Comparison of ENCODE assay signal across 17 cellular contexts in genomic region chr13:78786399-78786879, GRCh38.
"Had no signal": no experiment of that assay in that cellular context is flagged by ENCODE, and none has a peak within 500 bp of the region (broad histone marks: within the 10 kb centered on the region; RNA-seq: fewer than 3 reads in every experiment).

No MANE protein-coding gene starts in this region.

- H3K4me1 ChIP-seq: body of pancreas, gastroesophageal sphincter, tibial nerve had no signal

- H3K4me1 Mint-ChIP-seq: activated B cell treated with CpG ODN at 0.5 μM for 24 hours; activated naive CD4-positive, alpha-beta T cell treated with anti-CD3 and anti-CD28 coated beads, Interleukin-2, amount 50 U/mL, for 24 hours; central memory CD8-positive, alpha-beta T cell; stimulated activated memory B cell treated with anti-CD40 and anti-IgM and Interleukin-4, amounts not matched to agents 10 μg/mL and 1 μg/mL and 100 μg/mL, for 72 hours had no signal

- H3K4me3 ChIP-seq: body of pancreas, gastroesophageal sphincter, hepatocyte, tibial nerve had no signal

- H3K4me3 Mint-ChIP-seq: activated B cell treated with CpG ODN at 0.5 μM for 24 hours; activated CD4-positive, alpha-beta T cell treated with anti-CD3 and anti-CD28 coated beads, Interleukin-2, amount 10 ng/mL, durations not matched to agents 7 days and 5 days; activated naive CD4-positive, alpha-beta T cell treated with anti-CD3 and anti-CD28 coated beads, Interleukin-2, amount 50 U/mL, for 24 hours; central memory CD8-positive, alpha-beta T cell; stimulated activated memory B cell treated with anti-CD40 and anti-IgM and Interleukin-4, amounts not matched to agents 10 μg/mL and 1 μg/mL and 100 μg/mL, for 72 hours had no signal

- H3K36me3 Mint-ChIP-seq: activated naive CD4-positive, alpha-beta T cell treated with anti-CD3 and anti-CD28 coated beads, Interleukin-2, amount 50 U/mL, for 24 hours; stimulated activated memory B cell treated with anti-CD40 and anti-IgM and Interleukin-4, amounts not matched to agents 10 μg/mL and 1 μg/mL and 100 μg/mL, for 72 hours had no signal

- H3K27me3 ChIP-seq: body of pancreas had no signal

- H3K27ac Mint-ChIP-seq: activated B cell treated with CpG ODN at 0.5 μM for 24 hours; activated CD4-positive, alpha-beta T cell treated with anti-CD3 and anti-CD28 coated beads, Interleukin-2, amount 10 ng/mL, durations not matched to agents 7 days and 5 days; activated naive CD4-positive, alpha-beta T cell treated with anti-CD3 and anti-CD28 coated beads, Interleukin-2, amount 50 U/mL, for 24 hours; activated T-helper 2 cell treated with anti-CD3 and anti-CD28 coated beads, Interferon-gamma antibody, Interleukin-2, Interleukin-4, amounts not matched to agents 10 μg/mL and 5 μg/mL and 100 μg/mL, durations not matched to agents 14 hours and 24 hours and 36 hours; stimulated activated memory B cell treated with anti-CD40 and anti-IgM and Interleukin-4, amounts not matched to agents 10 μg/mL and 1 μg/mL and 100 μg/mL, for 72 hours had no signal

- H3K9me3 Mint-ChIP-seq: activated B cell treated with CpG ODN at 0.5 μM for 24 hours; activated CD4-positive, alpha-beta T cell treated with anti-CD3 and anti-CD28 coated beads, Interleukin-2, amount 10 ng/mL, durations not matched to agents 7 days and 5 days; activated naive CD4-positive, alpha-beta T cell treated with anti-CD3 and anti-CD28 coated beads, Interleukin-2, amount 50 U/mL, for 24 hours; activated T-helper 2 cell treated with anti-CD3 and anti-CD28 coated beads, Interferon-gamma antibody, Interleukin-2, Interleukin-4, amounts not matched to agents 10 μg/mL and 5 μg/mL and 100 μg/mL, durations not matched to agents 14 hours and 24 hours and 36 hours; central memory CD8-positive, alpha-beta T cell; stimulated activated memory B cell treated with anti-CD40 and anti-IgM and Interleukin-4, amounts not matched to agents 10 μg/mL and 1 μg/mL and 100 μg/mL, for 72 hours had no signal

- ATAC-seq: body of pancreas; gastroesophageal sphincter; stimulated activated memory B cell treated with anti-CD40 and anti-IgM and Interleukin-4, amounts not matched to agents 10 μg/mL and 1 μg/mL and 100 μg/mL, for 72 hours had no signal

- H3K9me3 ChIP-seq: body of pancreas, gastroesophageal sphincter, tibial nerve had no signal

- H3K79me2 ChIP-seq: hepatocyte had no signal

- H3K27ac ChIP-seq: body of pancreas, epithelial cell of prostate, gastroesophageal sphincter, hepatocyte, tibial nerve had no signal

- H3K36me3 ChIP-seq: gastroesophageal sphincter, tibial nerve had no signal

- DNase-seq: activated B cell treated with CpG ODN at 0.5 μM for 24 hours; activated CD4-positive, alpha-beta T cell treated with anti-CD3 and anti-CD28 coated beads, Interleukin-2, amount 10 ng/mL, durations not matched to agents 7 days and 5 days; activated CD8-positive, alpha-beta memory T cell treated with anti-CD3 and anti-CD28 coated beads for 24 hours; activated T-cell treated with anti-CD3 and anti-CD28 coated beads for 4 hours; body of pancreas; cortex of kidney; effector memory CD4-positive, alpha-beta T cell; kidney glomerular epithelial cell; small intestine had no signal

- H2AFZ ChIP-seq: hepatocyte had no signal

- H3K4me2 ChIP-seq: hepatocyte had no signal
